8 cellular contexts compared by ENCODE assay signal in the genomic region with DNA sequence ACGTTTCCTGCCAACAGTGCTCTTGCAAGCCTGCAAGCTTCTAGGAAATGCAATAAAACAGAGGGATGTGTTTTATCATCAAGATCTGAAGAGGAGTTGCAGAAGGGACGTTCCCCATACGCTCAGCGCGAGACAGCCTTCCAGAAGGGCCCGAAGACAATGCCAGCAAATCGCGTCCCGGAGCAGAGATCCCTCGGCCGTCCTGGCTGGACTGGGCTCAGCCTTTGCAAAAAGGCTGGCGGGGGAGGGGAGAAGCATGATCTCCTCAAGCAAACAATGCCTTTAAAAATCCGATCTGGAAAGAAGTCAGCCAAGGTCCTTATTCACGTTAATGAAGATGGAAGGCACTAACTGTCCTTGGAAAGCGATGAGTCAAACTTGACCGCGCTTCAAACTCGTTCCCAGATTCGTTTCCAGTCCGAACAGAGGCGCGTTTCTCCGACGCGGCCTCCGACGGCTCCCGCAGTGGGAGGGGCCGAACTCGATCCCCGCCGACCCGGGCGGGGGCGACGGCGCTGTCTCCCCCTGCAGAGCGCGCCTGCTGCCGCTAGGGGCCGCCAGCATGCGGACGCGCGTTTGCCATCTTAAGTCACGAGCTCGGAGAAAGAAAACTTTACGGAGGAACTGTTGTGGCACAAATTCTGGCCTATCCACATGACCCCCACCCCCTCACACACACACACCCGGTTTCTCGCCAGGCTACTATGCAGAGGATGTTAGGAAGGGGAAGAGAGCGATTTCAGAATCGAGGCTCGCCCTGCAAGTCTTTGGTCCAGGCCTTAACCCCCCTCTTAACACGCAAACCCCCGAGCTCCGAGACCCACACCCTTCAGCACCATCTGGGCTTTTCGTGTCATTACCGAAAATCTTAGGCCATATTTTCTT. TPM values are rescaled to one million over a fixed set of nuclear protein-coding genes. Genes with fewer than 3 reads are reported as not detected.
DNase-seq lines count a peak whose midpoint lies in the region; ATAC-seq and TF ChIP-seq lines count a peak whose summit lies in the region.

No MANE protein-coding gene starts in this region.

- H3K9ac ChIP-seq in HCT116 (ENCODE audit: low read length), result peak overlapping the region; percentile 71

- H3K9me3 Mint-ChIP-seq in activated CD4-positive, alpha-beta memory T cell treated with anti-CD3 and anti-CD28 coated beads for 36 hours, result no peaks in the 10 kb centered on the region

- no peaks in the 10 kb centered on the region for H3K36me3 ChIP-seq in HCT116 (ENCODE audit: control insufficient read depth in 1 of 2, insufficient read depth in 2 of 2, low read length in 2 of 2)

- POLR2A ChIA-PET in HCT116 (lab: Charles Lee), result interaction anchor here (1.5 to 1.9 kb wide), 3 partner anchors 555 to 1214 kb away, joined by 3 to 15 read pairs (median 4); no protein-coding TSS in a partner anchor
- POLR2A ChIA-PET in activated CD4-positive, alpha-beta memory T cell treated with anti-CD3 and anti-CD28 coated beads for 36 hours (lab: Charles Lee), result interaction anchor here (0.6 to 3.8 kb wide), 26 partner anchors 31 to 1215 kb away, joined by 3 to 22 read pairs (median 5); a partner anchor contains a TSS

- peak overlapping the region; percentile 90 for H3K4me3 Mint-ChIP-seq in activated CD4-positive, alpha-beta memory T cell treated with anti-CD3 and anti-CD28 coated beads for 36 hours

- TF ChIP-seq RAD21 in HCT116 (IDR thresholded peaks at IDR 0.05; ENCODE audit: low read depth), result no peak

- peak overlapping the region; percentile 67 for H2AFZ ChIP-seq in HCT116 (ENCODE audit: low read depth, low read length, poor library complexity, severe bottlenecking)

- BruUV-seq in HCT116 (replicated peaks; lab: Mats Ljungman, UMichigan), result no TSS peak

- H3K27ac ChIP-seq in HCT116 (ENCODE audit: low read depth, low read length), result peak overlapping the region; percentile 39

- peaks cover 44% of the 10 kb centered on the region for H3K4me1 Mint-ChIP-seq in activated CD4-positive, alpha-beta memory T cell treated with anti-CD3 and anti-CD28 coated beads for 36 hours (ENCODE audit: low read depth)

- intact Hi-C loops in HCT116 (cut with micrococcal nuclease), result loop anchor here (2.0 to 10.0 kb wide), 6 partner anchors 225 to 1301 kb away; no protein-coding TSS in a partner anchor
- intact Hi-C loops in activated CD4-positive, alpha-beta memory T cell treated with anti-CD3 and anti-CD28 coated beads for 36 hours (cut with micrococcal nuclease), result loop anchor here (1.0 to 10.0 kb wide), 12 partner anchors 425 to 1585 kb away; no protein-coding TSS in a partner anchor
- intact Hi-C loops in lower leg skin (cut with DNase I; ENCODE audit: low total_unique reads), result loop anchor here (5.0 kb wide), 2 partner anchors 1212 to 1407 kb away; no protein-coding TSS in a partner anchor

- peaks cover 6% of the 10 kb centered on the region; the same call in 1 of the 2 replicates for H3K79me2 ChIP-seq in HCT116 (ENCODE audit: insufficient read depth, low read length)

- H3K4me1 ChIP-seq in HCT116 (ENCODE audit: control insufficient read depth in 1 of 2, insufficient read depth in 2 of 2, low read length in 2 of 2), result peaks cover 28 to 67% of the 10 kb centered on the region in 2 experiments

- H3K4me3 ChIP-seq in HCT116 (replicated peaks in 1 of 2; ENCODE audit: low read depth in 1 of 2, low read length in 2 of 2) (peak overlapping the region; percentile 47 to 85), lower leg skin (ENCODE audit: low read depth, poor library complexity, severe bottlenecking) (peak overlapping the region; percentile 45)

- RAD21 ChIA-PET in HCT116 (lab: Charles Lee; ENCODE audit: low non-redundant PET in 1 of 2, low total read pairs in 2 of 2, uncharacterized antibody in 2 of 2, unreplicated experiment in 2 of 2), result interaction anchor here in 1 of 2 experiments (0.7 to 2.1 kb wide), 4 partner anchors 559 to 1215 kb away, joined by 3 to 14 read pairs (median 4); no protein-coding TSS in a partner anchor

- peaks cover 27% of the 10 kb centered on the region for H3K36me3 Mint-ChIP-seq in activated CD4-positive, alpha-beta memory T cell treated with anti-CD3 and anti-CD28 coated beads for 36 hours

- WGBS in lower leg skin, 2 donors, result 1% methylated on average over 54 to 55 of the region's 58 CpGs

- TF ChIP-seq CTCF in HCT116 (IDR thresholded peaks at IDR 0.05 in 2 of 3, conservative IDR thresholded peaks at IDR 0.05 in 1 of 3; ENCODE audit: borderline replicate concordance in 1 of 3, insufficient read depth in 1 of 3, low read depth in 2 of 3, low read length in 2 of 3) (peak in 2 of 3 experiments; percentile 96 to 99; a peak in 4 of 6 replicates), lower leg skin (IDR thresholded peaks at IDR 0.05) (peak in 1 of 3 donors; percentile 80)

- CTCF ChIA-PET in HCT116 (lab: Charles Lee), result interaction anchor here (0.6 to 4.2 kb wide), 34 partner anchors 9 to 1494 kb away, joined by 3 to 260 read pairs (median 4); no protein-coding TSS in a partner anchor
- CTCF ChIA-PET in activated CD4-positive, alpha-beta memory T cell treated with anti-CD3 and anti-CD28 coated beads for 36 hours (lab: Charles Lee), result interaction anchor here (0.6 to 4.9 kb wide), 135 partner anchors 8 to 1496 kb away, joined by 3 to 378 read pairs (median 5); a partner anchor contains a TSS

- H3K27me3 Mint-ChIP-seq in activated CD4-positive, alpha-beta memory T cell treated with anti-CD3 and anti-CD28 coated beads for 36 hours, result no peaks in the 10 kb centered on the region

- peak overlapping the region; percentile 97 for H3K4me2 ChIP-seq in HCT116 (ENCODE audit: low read length)

- H3K9me2 ChIP-seq in HCT116 (ENCODE audit: insufficient read depth), result no peaks in the 10 kb centered on the region

- H3K27me3 ChIP-seq in HCT116 (ENCODE audit: insufficient read depth, low read length), result no peaks in the 10 kb centered on the region

- DNase-seq in DMS153 (lab: John Stamatoyannopoulos, UW) (peak; percentile 46), HCT116 (ENCODE audit: low read depth, low spot score) (peak; percentile 60), NCI-H2227 (lab: John Stamatoyannopoulos, UW; ENCODE audit: unreplicated experiment) (peak; percentile 79), ecto neural progenitor cell (ENCODE audit: low spot score) (peak; percentile 90), lower leg skin (ENCODE audit: low spot score in 2 of 2) (peak; percentile 88 to 97)
- peak; percentile 88 for DNase-seq in activated CD4-positive, alpha-beta memory T cell treated with anti-CD3 and anti-CD28 coated beads for 36 hours
- DNase-seq in stimulated activated CD4-positive, alpha-beta T cell treated with anti-CD3 and anti-CD28 coated beads, Interleukin-2, amount 100 ng/mL, for 48 hours, result peak; percentile 77 to 86

- H3K27ac Mint-ChIP-seq in activated CD4-positive, alpha-beta memory T cell treated with anti-CD3 and anti-CD28 coated beads for 36 hours, result peak overlapping the region; percentile 99

- H3K9me3 ChIP-seq in HCT116 (ENCODE audit: control insufficient read depth in 1 of 2, insufficient read depth in 1 of 2, low read depth in 1 of 2, low read length in 2 of 2), result no peaks in the 10 kb centered on the region

- ATAC-seq in HCT116 (peak; percentile 49), GM21717 (IDR thresholded peaks at IDR 0.05; ENCODE audit: unreplicated experiment) (no peak)

- TF ChIP-seq POLR2A in HCT116 (IDR thresholded peaks at IDR 0.05; ENCODE audit: borderline replicate concordance, extremely low read depth, insufficient read depth, insufficient read length) (no peak), lower leg skin (IDR thresholded peaks at IDR 0.05) (no peak)

- no peaks in the 10 kb centered on the region for H4K20me1 ChIP-seq in HCT116 (ENCODE audit: insufficient read depth)

TF ChIP-seq in HCT116, 20 proteins besides CTCF, POLR2A, EP300 and RAD21 (continues in another document):
- TF ChIP-seq POLR2AphosphoS5 (IDR thresholded peaks at IDR 0.05; ENCODE audit: low read depth, low read length), result peak; percentile 27; the same call in 1 of the 2 replicates
- no peak for TF ChIP-seq FOSL1 (IDR thresholded peaks at IDR 0.05; ENCODE audit: low read depth)
- TF ChIP-seq ZFX (IDR thresholded peaks at IDR 0.05), result 0 out of 2 replicates have a peak, but pooled peaks have one; percentile 43
- no peak for TF ChIP-seq SIN3A (IDR thresholded peaks at IDR 0.05; ENCODE audit: low read depth)
- TF ChIP-seq JUND (IDR thresholded peaks at IDR 0.05), result no peak
- peak; percentile 83 for TF ChIP-seq YY1 (IDR thresholded peaks at IDR 0.05; ENCODE audit: extremely low read depth, insufficient replicate concordance, low read depth, low read length)
- no peak for TF ChIP-seq ZNF274 (IDR thresholded peaks at IDR 0.05; ENCODE audit: low read depth, low read length)
- TF ChIP-seq EZH2phosphoT487 (IDR thresholded peaks at IDR 0.05; ENCODE audit: borderline replicate concordance), result no peak
- TF ChIP-seq TCF7L2 (IDR thresholded peaks at IDR 0.05; ENCODE audit: borderline replicate concordance, extremely low read depth, insufficient read depth, insufficient read length), result peak; percentile 8

RNA-seq across cellular contexts. Expression of a gene that starts 5.5 kb away (rescaled TPM):
- total RNA-seq in HCT116 (2021; ENCODE audit: unreplicated experiment), result 17.5 TPM
- 16.1 and 18.1 TPM in 2 replicates for polyA plus RNA-seq in HCT116 (2012)
- 10 to 100 TPM; 41.4 to 51.3 TPM for total RNA-seq in activated CD4-positive, alpha-beta memory T cell treated with anti-CD3 and anti-CD28 coated beads for 36 hours
- total RNA-seq in lower leg skin, result 100 to 1,000 TPM; 193 to 441 (median 282) TPM

RNA-seq across cellular contexts. Expression of a gene that starts 37.4 kb away (rescaled TPM):
- not detected for total RNA-seq in HCT116 (2021; ENCODE audit: unreplicated experiment)
- polyA plus RNA-seq in HCT116 (2012), result not detected in 2 replicates
- not detected for total RNA-seq in activated CD4-positive, alpha-beta memory T cell treated with anti-CD3 and anti-CD28 coated beads for 36 hours
- not detected for total RNA-seq in lower leg skin
